Comparison of ENCODE assay signal across 22 cellular contexts in the genomic region with DNA sequence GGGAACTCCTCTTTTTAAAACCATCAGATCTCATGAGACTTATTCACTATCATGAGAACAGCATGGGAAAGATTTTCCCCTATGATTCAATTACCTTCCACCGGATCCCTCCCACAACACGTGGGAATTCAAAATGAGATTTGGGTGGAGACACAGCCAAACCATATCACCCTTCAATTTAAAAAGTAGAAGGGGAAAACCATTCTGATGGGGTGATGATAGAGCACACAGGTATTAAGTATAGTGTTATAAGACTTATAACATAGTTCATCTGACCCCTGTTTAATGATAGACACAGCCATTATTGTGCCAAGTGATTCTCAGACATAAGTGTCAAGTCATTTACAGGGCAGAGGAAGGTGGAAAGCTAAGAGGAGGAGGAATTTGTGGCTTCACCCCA.
"Had no signal": no experiment of that assay in that cellular context is flagged by ENCODE, and none has a peak within 500 bp of the region (broad histone marks: within the 10 kb centered on the region; RNA-seq: fewer than 3 reads in every experiment).

No MANE protein-coding gene starts in this region.

- H3K4me3 Mint-ChIP-seq: effector memory CD8-positive, alpha-beta T cell; immature natural killer cell; naive thymus-derived CD8-positive, alpha-beta T cell; nephron progenitor cell; stimulated activated naive B cell treated with anti-CD40 and anti-IgM and Interleukin-4, amounts not matched to agents 10 μg/mL and 1 μg/mL and 100 μg/mL, for 72 hours had no signal

- H3K27ac ChIP-seq: lower lobe of right lung, prostate gland, right atrium auricular region, thoracic aorta, tibial nerve, upper lobe of left lung had no signal

- DNase-seq: cortex of kidney; effector memory CD8-positive, alpha-beta T cell; erythroblast; hypothalamus; immature natural killer cell; islet precursor cell; left ventricle myocardium superior; lower lobe of right lung; naive thymus-derived CD8-positive, alpha-beta T cell; nephron progenitor cell; nucleus accumbens; stimulated activated CD4-positive, alpha-beta T cell treated with anti-CD3 and anti-CD28 coated beads, Interleukin-12 subunit alpha, Interleukin-12 subunit beta, amount 100 ng/mL, for 4 hours; stimulated activated CD4-positive, alpha-beta T cell treated with anti-CD3 and anti-CD28 coated beads, Interleukin-1b, Interleukin-23, amount 100 ng/mL, for 48 hours; stimulated activated CD4-positive, alpha-beta T cell treated with anti-CD3 and anti-CD28 coated beads, Interleukin-4, amount 100 ng/mL, for 1 hour; stimulated activated naive B cell treated with anti-CD40 and anti-IgM and Interleukin-4, amounts not matched to agents 10 μg/mL and 1 μg/mL and 100 μg/mL, for 72 hours; upper lobe of left lung had no signal

- ATAC-seq: effector memory CD8-positive, alpha-beta T cell; left ventricle myocardium superior; lower lobe of right lung; naive thymus-derived CD8-positive, alpha-beta T cell; sciatic nerve; stimulated activated naive B cell treated with anti-CD40 and anti-IgM and Interleukin-4, amounts not matched to agents 10 μg/mL and 1 μg/mL and 100 μg/mL, for 72 hours had no signal

- H3K27me3 ChIP-seq: right atrium auricular region, tibial nerve, upper lobe of left lung had no signal

- H3K9me3 Mint-ChIP-seq: effector memory CD8-positive, alpha-beta T cell; immature natural killer cell; naive thymus-derived CD8-positive, alpha-beta T cell; nephron progenitor cell; stimulated activated naive B cell treated with anti-CD40 and anti-IgM and Interleukin-4, amounts not matched to agents 10 μg/mL and 1 μg/mL and 100 μg/mL, for 72 hours had no signal

- H3K9me3 ChIP-seq: lower lobe of right lung, prostate gland, right atrium auricular region, thoracic aorta, tibial nerve, upper lobe of left lung had no signal

- H3K27me3 Mint-ChIP-seq: effector memory CD8-positive, alpha-beta T cell; naive thymus-derived CD8-positive, alpha-beta T cell had no signal

- H3K36me3 ChIP-seq: lower lobe of right lung, prostate gland, right atrium auricular region, thoracic aorta, tibial nerve, upper lobe of left lung had no signal

- H3K4me3 ChIP-seq: lower lobe of right lung, prostate gland, right atrium auricular region, smooth muscle cell, thoracic aorta, tibial nerve, upper lobe of left lung had no signal

- H3K36me3 Mint-ChIP-seq: stimulated activated naive B cell treated with anti-CD40 and anti-IgM and Interleukin-4, amounts not matched to agents 10 μg/mL and 1 μg/mL and 100 μg/mL, for 72 hours had no signal

- H3K27ac Mint-ChIP-seq: effector memory CD8-positive, alpha-beta T cell; immature natural killer cell; naive thymus-derived CD8-positive, alpha-beta T cell; nephron progenitor cell; stimulated activated naive B cell treated with anti-CD40 and anti-IgM and Interleukin-4, amounts not matched to agents 10 μg/mL and 1 μg/mL and 100 μg/mL, for 72 hours had no signal
